23 cellular contexts compared by ENCODE assay signal in genomic region chr21:29854795-29855194, GRCh38.
DNase-seq lines count a peak whose midpoint lies in the region; ATAC-seq, FAIRE-seq and TF ChIP-seq lines count a peak whose summit lies in the region.
"Had no signal": no experiment of that assay in that cellular context is flagged by ENCODE, and none has a peak within 500 bp of the region (broad histone marks: within the 10 kb centered on the region; RNA-seq: fewer than 3 reads in every experiment).

No MANE protein-coding gene starts in this region.

- H3K4me1 Mint-ChIP-seq in osteocyte (ENCODE audit: unreplicated experiment) (no peaks in the 10 kb centered on the region), nephron progenitor cell (peaks cover 20% of the 10 kb centered on the region)
- H3K4me1 Mint-ChIP-seq: CD14-positive monocyte; CD4-positive, alpha-beta memory T cell; CD4-positive, CD25-positive, alpha-beta regulatory T cell; CD8-positive, alpha-beta memory T cell had no signal

- H3K36me3 Mint-ChIP-seq in osteocyte (ENCODE audit: unreplicated experiment) (no peaks in the 10 kb centered on the region), nephron progenitor cell (ENCODE audit: low read depth) (no peaks in the 10 kb centered on the region)
- H3K36me3 Mint-ChIP-seq: CD14-positive monocyte; CD4-positive, alpha-beta memory T cell; CD4-positive, CD25-positive, alpha-beta regulatory T cell; CD8-positive, alpha-beta memory T cell had no signal

- H3K4me3 Mint-ChIP-seq in osteocyte (ENCODE audit: unreplicated experiment) (no peak overlapping the region), nephron progenitor cell (no peak overlapping the region)
- H3K4me3 Mint-ChIP-seq: CD14-positive monocyte; CD4-positive, alpha-beta memory T cell; CD4-positive, CD25-positive, alpha-beta regulatory T cell; CD8-positive, alpha-beta memory T cell had no signal

- intact Hi-C loops in HepG2 (cut with micrococcal nuclease; ENCODE audit: unreplicated experiment), result no loop called here

- BruUV-seq in HepG2 (replicated peaks; lab: Mats Ljungman, UMichigan), result no TSS peak

- H3K4me1 ChIP-seq in liver (ENCODE audit: control insufficient read depth in 4 of 4, insufficient read depth in 4 of 4, low read length in 3 of 4) (peaks cover 0 to 10% (median 1%) of the 10 kb centered on the region in 4 donors), HepG2 (ENCODE audit: insufficient read depth, low read length) (no peaks in the 10 kb centered on the region)
- H3K4me1 ChIP-seq: BE2C, BLaER1 had no signal

- H3K36me3 ChIP-seq in liver (ENCODE audit: control insufficient read depth in 4 of 4, insufficient read depth in 3 of 4, low read depth in 1 of 4, low read length in 3 of 4) (no peaks in the 10 kb centered on the region), HepG2 (replicated peaks in 1 of 2; ENCODE audit: control insufficient read depth in 1 of 2, insufficient read depth in 2 of 2, low read length in 2 of 2) (no peaks in the 10 kb centered on the region)
- H3K36me3 ChIP-seq: BE2C, BLaER1 had no signal

- H3K9ac ChIP-seq in liver (ENCODE audit: low read depth in 1 of 2, low read length in 2 of 2) (no peak overlapping the region), HepG2 (ENCODE audit: insufficient read depth, low read depth, low read length) (no peak overlapping the region)
- H3K9ac ChIP-seq: BLaER1 had no signal

- peak overlapping the region; percentile 39 to 46 for H3K27ac ChIP-seq in liver (ENCODE audit: low read depth in 1 of 2, low read length in 2 of 2)
- no peak overlapping the region for H3K27ac ChIP-seq in HepG2 (ENCODE audit: extremely low read length, insufficient read depth, low read length)
- H3K27ac ChIP-seq: BLaER1 had no signal

- H3K9me3 ChIP-seq in liver (ENCODE audit: control insufficient read depth in 4 of 4, low read length in 3 of 4), result no peaks in the 10 kb centered on the region
- H3K9me3 ChIP-seq in HepG2 (ENCODE audit: low read length), result no peaks in the 10 kb centered on the region
- H3K9me3 ChIP-seq: BE2C, BLaER1 had no signal

- no peak for ATAC-seq in HepG2
- ATAC-seq in left lobe of liver, result peak; percentile 90
- ATAC-seq in HG03432 (IDR thresholded peaks at IDR 0.05; ENCODE audit: unreplicated experiment), result no peak

- H4K20me1 ChIP-seq in HepG2 (ENCODE audit: insufficient read depth, low read length), result no peaks in the 10 kb centered on the region
- H4K20me1 ChIP-seq: BLaER1 had no signal

- TF ChIP-seq RAD21 in liver (IDR thresholded peaks at IDR 0.05), result peak in 1 of 2 donors; percentile 30
- no peak for TF ChIP-seq RAD21 in HepG2 (CRISPR knock-in tag; IDR thresholded peaks at IDR 0.05)

- no peaks in the 10 kb centered on the region for H3K79me2 ChIP-seq in HepG2 (ENCODE audit: insufficient read depth, low read length)

- CTCF ChIA-PET in HepG2 (lab: Yijun Ruan, JAX; ENCODE audit: low intra/inter-chr PET ratio, low total read pairs), result no interaction called here

- TF ChIP-seq CTCF in liver (IDR thresholded peaks at IDR 0.05; ENCODE audit: low read depth, low read length, missing input control), result no peak
- no peak for TF ChIP-seq CTCF in HepG2 (CRISPR knock-in tag; IDR thresholded peaks at IDR 0.05)
- no peak for TF ChIP-seq CTCF in osteocyte (IDR thresholded peaks at IDR 0.05)
- TF ChIP-seq CTCF in nephron progenitor cell (IDR thresholded peaks at IDR 0.05), result no peak

- no peak for TF ChIP-seq EP300 in HepG2 (IDR thresholded peaks at IDR 0.05; ENCODE audit: low read depth in 2 of 2, low read length in 2 of 2)
- TF ChIP-seq EP300 in HepG2 (CRISPR knock-in tag; IDR thresholded peaks at IDR 0.05; ENCODE audit: borderline replicate concordance), result no peak

- no peak overlapping the region for H3K27ac Mint-ChIP-seq in osteocyte (ENCODE audit: unreplicated experiment)
- no peak overlapping the region for H3K27ac Mint-ChIP-seq in nephron progenitor cell
- H3K27ac Mint-ChIP-seq: CD4-positive, alpha-beta memory T cell; CD4-positive, CD25-positive, alpha-beta regulatory T cell; CD8-positive, alpha-beta memory T cell had no signal

- no peak for FAIRE-seq in HepG2 (lab: Jason Lieb, UNC)
- FAIRE-seq: A204.1, G401.6, GM12891, GM19239 had no signal

- H3K27me3 ChIP-seq in liver (ENCODE audit: control insufficient read depth in 4 of 4, insufficient read depth in 4 of 4, low read length in 3 of 4) (no peaks in the 10 kb centered on the region), HepG2 (ENCODE audit: control insufficient read depth in 1 of 2, insufficient read depth in 2 of 2, low read length in 2 of 2) (no peaks in the 10 kb centered on the region)
- H3K27me3 ChIP-seq: BE2C, BLaER1 had no signal

- DNase-seq in HepG2 (ENCODE audit: low spot score) (no peak), kidney glomerular epithelial cell (lab: John Stamatoyannopoulos, UW) (peak; percentile 29), left lobe of liver (ENCODE audit: low spot score) (no peak), osteocyte (ENCODE audit: extremely low spot score, unreplicated experiment) (no peak), nephron progenitor cell (no peak)
- DNase-seq: 8988T; ACHN; BE2C; C1 segment of cervical spinal cord; CD4-positive, alpha-beta memory T cell; CD4-positive, CD25-positive, alpha-beta regulatory T cell; CD8-positive, alpha-beta memory T cell; COR-L47; DMS79 treated with DMSO at 0.1 percent for 48 hours; GF-D8 had no signal

- in situ Hi-C loops in HepG2 (cut with HindIII; ENCODE audit: extremely low pct_ligation_motif_present, low pct_unique_long_range_greater_than_20kb), result no loop called here

- no peak overlapping the region for H3K4me3 ChIP-seq in liver (ENCODE audit: low read depth in 1 of 3, low read length in 3 of 3)
- no peak overlapping the region for H3K4me3 ChIP-seq in HepG2 (replicated peaks in 1 of 3; ENCODE audit: insufficient read depth in 1 of 3, low read depth in 2 of 3, low read length in 3 of 3)
- H3K4me3 ChIP-seq: BLaER1 had no signal

- 33% methylated on average over 1 of the region's 1 CpG for WGBS in liver
- 4% methylated on average over 1 of the region's 1 CpG for WGBS in HepG2 (ENCODE audit: low lambda C conversion rate)

- POLR2A ChIA-PET in HepG2 (lab: Yijun Ruan, JAX), result no interaction called here

- no peak overlapping the region for H3K4me2 ChIP-seq in HepG2 (ENCODE audit: low read depth, low read length)
- H3K4me2 ChIP-seq: BLaER1 had no signal

- no peak for TF ChIP-seq POLR2A in HepG2 (IDR thresholded peaks at IDR 0.05; ENCODE audit: insufficient read depth in 1 of 2, low read depth in 2 of 2, low read length in 2 of 2)

- H3K9me3 Mint-ChIP-seq in osteocyte (ENCODE audit: unreplicated experiment) (no peaks in the 10 kb centered on the region), nephron progenitor cell (no peaks in the 10 kb centered on the region)
- H3K9me3 Mint-ChIP-seq: CD4-positive, alpha-beta memory T cell; CD8-positive, alpha-beta memory T cell had no signal

- H2AFZ ChIP-seq in HepG2 (ENCODE audit: low read length), result no peak overlapping the region

- peaks cover 3% of the 10 kb centered on the region for H3K27me3 Mint-ChIP-seq in osteocyte (ENCODE audit: unreplicated experiment)
- H3K27me3 Mint-ChIP-seq in nephron progenitor cell (ENCODE audit: low read depth, poor library complexity), result no peaks in the 10 kb centered on the region
- H3K27me3 Mint-ChIP-seq: CD4-positive, alpha-beta memory T cell; CD4-positive, CD25-positive, alpha-beta regulatory T cell; CD8-positive, alpha-beta memory T cell had no signal

TF ChIP-seq in liver, 16 proteins besides CTCF, POLR2A, EP300 and RAD21:
- peak in 1 of 2 donors; percentile 15 for TF ChIP-seq JUND (IDR thresholded peaks at IDR 0.05)
- TF ChIP-seq TAF1 (conservative IDR thresholded peaks at IDR 0.05), result no peak
- peak; percentile 82 for TF ChIP-seq SP1 (IDR thresholded peaks at IDR 0.05)
- no peak for TF ChIP-seq MAX (IDR thresholded peaks at IDR 0.05)
- peak; percentile 56 for TF ChIP-seq HNF4G (IDR thresholded peaks at IDR 0.05)
- no peak for TF ChIP-seq YY1 (IDR thresholded peaks at IDR 0.05)
- TF ChIP-seq HNF4A (conservative IDR thresholded peaks at IDR 0.05), result peak; percentile 67 to 83
- peak; percentile 30 to 41 for TF ChIP-seq RXRA (IDR thresholded peaks at IDR 0.05)

TF ChIP-seq in HepG2, 621 proteins besides CTCF, POLR2A, EP300 and RAD21 (continues in another document):
- TF ChIP-seq MYNN (CRISPR knock-in tag; IDR thresholded peaks at IDR 0.05; ENCODE audit: low read depth) (no peak), SALL2 (CRISPR knock-in tag; IDR thresholded peaks at IDR 0.05) (no peak), IKZF5 (CRISPR knock-in tag; IDR thresholded peaks at IDR 0.05) (no peak), ZNF333 (CRISPR knock-in tag; IDR thresholded peaks at IDR 0.05; ENCODE audit: borderline replicate concordance) (no peak), BHLHE40 (IDR thresholded peaks at IDR 0.05; ENCODE audit: low read length) (no peak), ZNF574 (CRISPR knock-in tag; IDR thresholded peaks at IDR 0.05) (no peak), ZMYM2 (CRISPR knock-in tag; IDR thresholded peaks at IDR 0.05) (no peak), KDM6A (CRISPR knock-in tag; IDR thresholded peaks at IDR 0.05; ENCODE audit: low read depth) (no peak)
